In the genomic region with DNA sequence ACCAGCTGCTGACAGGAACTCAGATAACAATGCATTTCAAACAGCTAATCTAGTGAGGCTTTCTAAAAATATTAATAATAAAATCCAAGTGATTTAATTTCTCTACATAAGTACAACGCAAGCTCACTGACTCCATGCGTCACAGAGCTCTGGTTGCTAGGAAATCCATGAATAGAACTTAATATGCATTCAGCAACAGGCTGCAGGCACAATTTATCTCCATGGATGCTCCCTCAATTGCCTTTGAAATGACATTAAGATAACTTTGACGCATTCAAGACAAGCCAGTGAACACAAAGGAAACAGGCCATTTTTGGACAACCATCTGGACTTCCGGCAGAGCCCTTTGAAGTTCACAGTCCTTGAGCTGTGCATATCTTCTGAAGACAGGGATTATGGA, we compare ENCODE assay signal across 15 cellular contexts.
A peak's percentile ranks its signal among the peaks of the same experiment; 100 is the strongest.
DNase-seq lines count a peak whose midpoint lies in the region; ATAC-seq, FAIRE-seq and TF ChIP-seq lines count a peak whose summit lies in the region.
"Had no signal": no experiment of that assay in that cellular context is flagged by ENCODE, and none has a peak within 500 bp of the region (broad histone marks: within the 10 kb centered on the region; RNA-seq: fewer than 3 reads in every experiment).

No MANE protein-coding gene starts in this region.

- no peak for FAIRE-seq in GM12892 (lab: Jason Lieb, UNC)
- FAIRE-seq: D721Med, K562 had no signal

- no peak overlapping the region for H3K4me3 Mint-ChIP-seq in endodermal cell
- H3K4me3 Mint-ChIP-seq: CD4-positive, alpha-beta memory T cell had no signal

- intact Hi-C loops in Right ventricle myocardium superior (cut with DNase I) = loop anchor here (10.0 kb wide), 1 partner anchor 371 kb away; the partner anchor contains the start of gene GNGT1
- intact Hi-C loops in left ventricle myocardium inferior (cut with micrococcal nuclease) = no loop called here

- DNase-seq in Right ventricle myocardium superior (no peak), left ventricle myocardium inferior (no peak), endodermal cell (no peak), left kidney (ENCODE audit: low read depth, low spot score) (peak; percentile 67), GM12892 (ENCODE audit: insufficient read length) (no peak), NCI-H1105 (lab: John Stamatoyannopoulos, UW) (no peak), Karpas-422 (no peak)
- DNase-seq: CD4-positive, alpha-beta memory T cell; GF-D8; NCI-H2107; NK-92 treated with Interleukin-12 subunit alpha and Interleukin-12 subunit beta, amount 100 ng/mL, for 24 hours had no signal

- H3K4me3 ChIP-seq in left ventricle myocardium inferior = no peak overlapping the region
- H3K4me3 ChIP-seq in endodermal cell (ENCODE audit: low read length) = no peak overlapping the region
- no peak overlapping the region for H3K4me3 ChIP-seq in Karpas-422 (ENCODE audit: low read length)
- H3K4me3 ChIP-seq: K562 had no signal

- no peaks in the 10 kb centered on the region for H3K36me3 Mint-ChIP-seq in endodermal cell (ENCODE audit: low read depth)
- H3K36me3 Mint-ChIP-seq: CD4-positive, alpha-beta memory T cell had no signal

- H3K79me2 ChIP-seq in Karpas-422 (ENCODE audit: low read length) = no peaks in the 10 kb centered on the region

- no peak overlapping the region for H2AFZ ChIP-seq in Karpas-422 (ENCODE audit: low read length)

- H4K20me1 ChIP-seq in Karpas-422 (ENCODE audit: insufficient read depth, low read depth, low read length) = no peaks in the 10 kb centered on the region

- no peak overlapping the region for H3K27ac ChIP-seq in left ventricle myocardium inferior (replicated peaks)
- peak overlapping the region; percentile 62 for H3K27ac ChIP-seq in endodermal cell (ENCODE audit: low read depth, low read length)
- no peak overlapping the region for H3K27ac ChIP-seq in Karpas-422 (ENCODE audit: low read length)
- H3K27ac ChIP-seq: HL-60 had no signal

- no peak for TF ChIP-seq POLR2A in GM12892 (IDR thresholded peaks at IDR 0.05; ENCODE audit: low read depth, low read length)

- no peaks in the 10 kb centered on the region for H3K36me3 ChIP-seq in left ventricle myocardium inferior
- no peaks in the 10 kb centered on the region for H3K36me3 ChIP-seq in endodermal cell (ENCODE audit: control insufficient read depth, insufficient read depth, low read length)
- no peaks in the 10 kb centered on the region for H3K36me3 ChIP-seq in Karpas-422 (ENCODE audit: insufficient read depth, low read length)

- H3K27ac Mint-ChIP-seq in endodermal cell = no peak overlapping the region
- H3K27ac Mint-ChIP-seq: CD4-positive, alpha-beta memory T cell had no signal

- no peaks in the 10 kb centered on the region for H3K9me3 Mint-ChIP-seq in endodermal cell

- peaks cover 12% of the 10 kb centered on the region for H3K27me3 Mint-ChIP-seq in endodermal cell (ENCODE audit: insufficient read depth)

- H3K9ac ChIP-seq in endodermal cell (ENCODE audit: extremely low read depth, low read length, poor library complexity, severe bottlenecking) (no peak overlapping the region), Karpas-422 (ENCODE audit: low read length) (no peak overlapping the region)

- no peak for TF ChIP-seq CTCF in left ventricle myocardium inferior (IDR thresholded peaks at IDR 0.05; ENCODE audit: borderline replicate concordance)
- TF ChIP-seq CTCF in endodermal cell (conservative IDR thresholded peaks at IDR 0.05) = no peak

- no peaks in the 10 kb centered on the region for H3K9me3 ChIP-seq in left ventricle myocardium inferior (replicated peaks)
- H3K9me3 ChIP-seq in endodermal cell (ENCODE audit: control insufficient read depth, low read length) = no peaks in the 10 kb centered on the region
- H3K9me3 ChIP-seq in Karpas-422 (ENCODE audit: low read length) = no peaks in the 10 kb centered on the region

- peaks cover 16% of the 10 kb centered on the region for H3K4me1 ChIP-seq in left ventricle myocardium inferior
- H3K4me1 ChIP-seq in endodermal cell (ENCODE audit: control insufficient read depth, insufficient read depth, low read length) = no peaks in the 10 kb centered on the region
- no peaks in the 10 kb centered on the region for H3K4me1 ChIP-seq in Karpas-422 (ENCODE audit: low read length)

- WGBS in endodermal cell (ENCODE audit: insufficient coverage in 1 of 2, insufficient read length in 1 of 2), 2 experiments = 64 to 90% methylated on average over 3 to 4 of the region's 4 CpGs

- no peaks in the 10 kb centered on the region for H3K4me1 Mint-ChIP-seq in endodermal cell
- H3K4me1 Mint-ChIP-seq: CD4-positive, alpha-beta memory T cell had no signal

- H3K4me2 ChIP-seq in Karpas-422 (ENCODE audit: low read depth, low read length, poor library complexity, severe bottlenecking) = no peak overlapping the region

- ATAC-seq in Right ventricle myocardium superior (ENCODE audit: poor library complexity) (peak; percentile 64), HG03108 (IDR thresholded peaks at IDR 0.05; ENCODE audit: unreplicated experiment) (no peak)

- H3K9me2 ChIP-seq in Karpas-422 (replicated peaks; ENCODE audit: insufficient read depth, low read length) = no peaks in the 10 kb centered on the region

- H3K27me3 ChIP-seq in left ventricle myocardium inferior (ENCODE audit: low read depth) (no peaks in the 10 kb centered on the region), endodermal cell (ENCODE audit: control insufficient read depth, insufficient read depth, low read length, poor library complexity, severe bottlenecking) (no peaks in the 10 kb centered on the region), Karpas-422 (ENCODE audit: low read length) (no peaks in the 10 kb centered on the region)
